In the genomic region with DNA sequence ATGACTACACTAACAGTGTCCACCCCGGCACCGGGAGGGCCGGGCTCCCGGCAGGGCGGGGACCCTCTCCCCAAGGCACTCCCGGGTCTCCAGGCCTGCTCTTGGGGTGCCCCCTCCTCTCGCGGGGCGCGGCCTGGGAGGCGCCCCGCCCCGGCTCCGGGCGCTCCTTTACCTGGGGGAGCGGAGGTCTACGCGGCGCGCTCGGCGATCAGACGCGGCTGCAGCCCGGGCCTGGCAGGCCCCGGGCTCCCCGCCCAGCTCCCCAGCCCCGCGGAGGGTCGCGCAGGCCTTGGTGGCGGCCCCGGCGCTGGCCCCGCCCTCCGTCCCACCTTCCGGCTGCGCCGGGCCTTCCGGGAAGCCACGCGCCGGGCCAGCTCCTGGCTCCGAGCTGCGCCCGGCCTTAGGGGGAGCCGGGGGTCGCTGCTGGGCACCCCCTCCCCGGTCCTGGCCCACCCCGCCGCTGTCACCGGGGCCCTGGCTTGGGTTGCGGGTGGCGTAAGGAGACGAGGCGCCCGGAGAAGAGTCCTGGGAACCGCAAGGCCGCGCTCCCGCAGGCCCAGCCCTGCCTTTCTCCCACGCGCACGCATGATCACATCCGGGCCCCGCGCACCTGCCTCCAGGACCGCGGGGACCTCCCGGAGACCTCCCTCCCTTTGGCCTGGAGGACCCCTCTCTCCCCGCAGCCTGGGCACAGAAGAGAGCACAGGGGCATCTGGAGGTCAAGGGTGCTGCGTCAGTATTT, we compare ENCODE assay signal across 1 cellular context.
TF ChIP-seq lines count a peak whose summit lies in the region.

A gene (minus strand): TSS at position 309 of the 742 bp plus-strand sequence. CDS start 6,848 bp downstream, outside the sequence.

TF ChIP-seq in HepG2, 621 proteins besides CTCF, POLR2A, EP300 and RAD21 (continued from another document and continues in another):
- TF ChIP-seq, protein P1, sequence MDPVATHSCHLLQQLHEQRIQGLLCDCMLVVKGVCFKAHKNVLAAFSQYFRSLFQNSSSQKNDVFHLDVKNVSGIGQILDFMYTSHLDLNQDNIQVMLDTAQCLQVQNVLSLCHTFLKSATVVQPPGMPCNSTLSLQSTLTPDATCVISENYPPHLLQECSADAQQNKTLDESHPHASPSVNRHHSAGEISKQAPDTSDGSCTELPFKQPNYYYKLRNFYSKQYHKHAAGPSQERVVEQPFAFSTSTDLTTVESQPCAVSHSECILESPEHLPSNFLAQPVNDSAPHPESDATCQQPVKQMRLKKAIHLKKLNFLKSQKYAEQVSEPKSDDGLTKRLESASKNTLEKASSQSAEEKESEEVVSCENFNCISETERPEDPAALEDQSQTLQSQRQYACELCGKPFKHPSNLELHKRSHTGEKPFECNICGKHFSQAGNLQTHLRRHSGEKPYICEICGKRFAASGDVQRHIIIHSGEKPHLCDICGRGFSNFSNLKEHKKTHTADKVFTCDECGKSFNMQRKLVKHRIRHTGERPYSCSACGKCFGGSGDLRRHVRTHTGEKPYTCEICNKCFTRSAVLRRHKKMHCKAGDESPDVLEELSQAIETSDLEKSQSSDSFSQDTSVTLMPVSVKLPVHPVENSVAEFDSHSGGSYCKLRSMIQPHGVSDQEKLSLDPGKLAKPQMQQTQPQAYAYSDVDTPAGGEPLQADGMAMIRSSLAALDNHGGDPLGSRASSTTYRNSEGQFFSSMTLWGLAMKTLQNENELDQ (CRISPR knock-in tag; IDR thresholded peaks at IDR 0.05; ENCODE audit: borderline replicate concordance), result no peak
- TF ChIP-seq NFATC3 (CRISPR knock-in tag; IDR thresholded peaks at IDR 0.05), result no peak
- TF ChIP-seq NONO (IDR thresholded peaks at IDR 0.05), result no peak
- no peak for TF ChIP-seq NONO (CRISPR knock-in tag; conservative IDR thresholded peaks at IDR 0.05)
- TF ChIP-seq, protein P2, sequence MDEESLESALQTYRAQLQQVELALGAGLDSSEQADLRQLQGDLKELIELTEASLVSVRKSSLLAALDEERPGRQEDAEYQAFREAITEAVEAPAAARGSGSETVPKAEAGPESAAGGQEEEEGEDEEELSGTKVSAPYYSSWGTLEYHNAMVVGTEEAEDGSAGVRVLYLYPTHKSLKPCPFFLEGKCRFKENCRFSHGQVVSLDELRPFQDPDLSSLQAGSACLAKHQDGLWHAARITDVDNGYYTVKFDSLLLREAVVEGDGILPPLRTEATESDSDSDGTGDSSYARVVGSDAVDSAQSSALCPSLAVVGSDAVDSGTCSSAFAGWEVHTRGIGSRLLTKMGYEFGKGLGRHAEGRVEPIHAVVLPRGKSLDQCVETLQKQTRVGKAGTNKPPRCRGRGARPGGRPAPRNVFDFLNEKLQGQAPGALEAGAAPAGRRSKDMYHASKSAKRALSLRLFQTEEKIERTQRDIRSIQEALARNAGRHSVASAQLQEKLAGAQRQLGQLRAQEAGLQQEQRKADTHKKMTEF (CRISPR knock-in tag; IDR thresholded peaks at IDR 0.05), result peak; percentile 75; the same call in 1 of the 2 replicates
- no peak for TF ChIP-seq NFIB (CRISPR knock-in tag; IDR thresholded peaks at IDR 0.05; ENCODE audit: borderline replicate concordance)
- no peak for TF ChIP-seq ELF1 (CRISPR knock-in tag; IDR thresholded peaks at IDR 0.05)
- TF ChIP-seq, protein P3, sequence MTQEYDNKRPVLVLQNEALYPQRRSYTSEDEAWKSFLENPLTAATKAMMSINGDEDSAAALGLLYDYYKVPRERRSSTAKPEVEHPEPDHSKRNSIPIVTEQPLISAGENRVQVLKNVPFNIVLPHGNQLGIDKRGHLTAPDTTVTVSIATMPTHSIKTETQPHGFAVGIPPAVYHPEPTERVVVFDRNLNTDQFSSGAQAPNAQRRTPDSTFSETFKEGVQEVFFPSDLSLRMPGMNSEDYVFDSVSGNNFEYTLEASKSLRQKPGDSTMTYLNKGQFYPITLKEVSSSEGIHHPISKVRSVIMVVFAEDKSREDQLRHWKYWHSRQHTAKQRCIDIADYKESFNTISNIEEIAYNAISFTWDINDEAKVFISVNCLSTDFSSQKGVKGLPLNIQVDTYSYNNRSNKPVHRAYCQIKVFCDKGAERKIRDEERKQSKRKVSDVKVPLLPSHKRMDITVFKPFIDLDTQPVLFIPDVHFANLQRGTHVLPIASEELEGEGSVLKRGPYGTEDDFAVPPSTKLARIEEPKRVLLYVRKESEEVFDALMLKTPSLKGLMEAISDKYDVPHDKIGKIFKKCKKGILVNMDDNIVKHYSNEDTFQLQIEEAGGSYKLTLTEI (CRISPR knock-in tag; conservative IDR thresholded peaks at IDR 0.05), result no peak
- TF ChIP-seq, protein P4, sequence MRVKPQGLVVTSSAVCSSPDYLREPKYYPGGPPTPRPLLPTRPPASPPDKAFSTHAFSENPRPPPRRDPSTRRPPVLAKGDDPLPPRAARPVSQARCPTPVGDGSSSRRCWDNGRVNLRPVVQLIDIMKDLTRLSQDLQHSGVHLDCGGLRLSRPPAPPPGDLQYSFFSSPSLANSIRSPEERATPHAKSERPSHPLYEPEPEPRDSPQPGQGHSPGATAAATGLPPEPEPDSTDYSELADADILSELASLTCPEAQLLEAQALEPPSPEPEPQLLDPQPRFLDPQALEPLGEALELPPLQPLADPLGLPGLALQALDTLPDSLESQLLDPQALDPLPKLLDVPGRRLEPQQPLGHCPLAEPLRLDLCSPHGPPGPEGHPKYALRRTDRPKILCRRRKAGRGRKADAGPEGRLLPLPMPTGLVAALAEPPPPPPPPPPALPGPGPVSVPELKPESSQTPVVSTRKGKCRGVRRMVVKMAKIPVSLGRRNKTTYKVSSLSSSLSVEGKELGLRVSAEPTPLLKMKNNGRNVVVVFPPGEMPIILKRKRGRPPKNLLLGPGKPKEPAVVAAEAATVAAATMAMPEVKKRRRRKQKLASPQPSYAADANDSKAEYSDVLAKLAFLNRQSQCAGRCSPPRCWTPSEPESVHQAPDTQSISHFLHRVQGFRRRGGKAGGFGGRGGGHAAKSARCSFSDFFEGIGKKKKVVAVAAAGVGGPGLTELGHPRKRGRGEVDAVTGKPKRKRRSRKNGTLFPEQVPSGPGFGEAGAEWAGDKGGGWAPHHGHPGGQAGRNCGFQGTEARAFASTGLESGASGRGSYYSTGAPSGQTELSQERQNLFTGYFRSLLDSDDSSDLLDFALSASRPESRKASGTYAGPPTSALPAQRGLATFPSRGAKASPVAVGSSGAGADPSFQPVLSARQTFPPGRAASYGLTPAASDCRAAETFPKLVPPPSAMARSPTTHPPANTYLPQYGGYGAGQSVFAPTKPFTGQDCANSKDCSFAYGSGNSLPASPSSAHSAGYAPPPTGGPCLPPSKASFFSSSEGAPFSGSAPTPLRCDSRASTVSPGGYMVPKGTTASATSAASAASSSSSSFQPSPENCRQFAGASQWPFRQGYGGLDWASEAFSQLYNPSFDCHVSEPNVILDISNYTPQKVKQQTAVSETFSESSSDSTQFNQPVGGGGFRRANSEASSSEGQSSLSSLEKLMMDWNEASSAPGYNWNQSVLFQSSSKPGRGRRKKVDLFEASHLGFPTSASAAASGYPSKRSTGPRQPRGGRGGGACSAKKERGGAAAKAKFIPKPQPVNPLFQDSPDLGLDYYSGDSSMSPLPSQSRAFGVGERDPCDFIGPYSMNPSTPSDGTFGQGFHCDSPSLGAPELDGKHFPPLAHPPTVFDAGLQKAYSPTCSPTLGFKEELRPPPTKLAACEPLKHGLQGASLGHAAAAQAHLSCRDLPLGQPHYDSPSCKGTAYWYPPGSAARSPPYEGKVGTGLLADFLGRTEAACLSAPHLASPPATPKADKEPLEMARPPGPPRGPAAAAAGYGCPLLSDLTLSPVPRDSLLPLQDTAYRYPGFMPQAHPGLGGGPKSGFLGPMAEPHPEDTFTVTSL (CRISPR knock-in tag; IDR thresholded peaks at IDR 0.05; ENCODE audit: borderline replicate concordance), result no peak
- TF ChIP-seq ASH2L (IDR thresholded peaks at IDR 0.05; ENCODE audit: insufficient read length, low read depth, low read length), result peak; percentile 40
- TF ChIP-seq NFKBIZ (CRISPR knock-in tag; IDR thresholded peaks at IDR 0.05), result no peak
- peak in 1 of 2 experiments; percentile 41; a peak in 1 of 4 replicates for TF ChIP-seq KLF16 (CRISPR knock-in tag; IDR thresholded peaks at IDR 0.05)
- TF ChIP-seq NRL (CRISPR knock-in tag; IDR thresholded peaks at IDR 0.05; ENCODE audit: borderline replicate concordance), result no peak
- no peak for TF ChIP-seq SOX5 (CRISPR knock-in tag; IDR thresholded peaks at IDR 0.05; ENCODE audit: borderline replicate concordance)
- no peak for TF ChIP-seq SMARCE1 (IDR thresholded peaks at IDR 0.05; ENCODE audit: borderline replicate concordance)
- no peak for TF ChIP-seq NCOA5 (CRISPR knock-in tag; IDR thresholded peaks at IDR 0.05)
- TF ChIP-seq, protein P5, sequence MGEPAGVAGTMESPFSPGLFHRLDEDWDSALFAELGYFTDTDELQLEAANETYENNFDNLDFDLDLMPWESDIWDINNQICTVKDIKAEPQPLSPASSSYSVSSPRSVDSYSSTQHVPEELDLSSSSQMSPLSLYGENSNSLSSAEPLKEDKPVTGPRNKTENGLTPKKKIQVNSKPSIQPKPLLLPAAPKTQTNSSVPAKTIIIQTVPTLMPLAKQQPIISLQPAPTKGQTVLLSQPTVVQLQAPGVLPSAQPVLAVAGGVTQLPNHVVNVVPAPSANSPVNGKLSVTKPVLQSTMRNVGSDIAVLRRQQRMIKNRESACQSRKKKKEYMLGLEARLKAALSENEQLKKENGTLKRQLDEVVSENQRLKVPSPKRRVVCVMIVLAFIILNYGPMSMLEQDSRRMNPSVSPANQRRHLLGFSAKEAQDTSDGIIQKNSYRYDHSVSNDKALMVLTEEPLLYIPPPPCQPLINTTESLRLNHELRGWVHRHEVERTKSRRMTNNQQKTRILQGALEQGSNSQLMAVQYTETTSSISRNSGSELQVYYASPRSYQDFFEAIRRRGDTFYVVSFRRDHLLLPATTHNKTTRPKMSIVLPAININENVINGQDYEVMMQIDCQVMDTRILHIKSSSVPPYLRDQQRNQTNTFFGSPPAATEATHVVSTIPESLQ (CRISPR knock-in tag; conservative IDR thresholded peaks at IDR 0.05), result no peak
- no peak for TF ChIP-seq ZNF530 (CRISPR knock-in tag; IDR thresholded peaks at IDR 0.05; ENCODE audit: low read depth)
- TF ChIP-seq PHF8 (CRISPR knock-in tag; IDR thresholded peaks at IDR 0.05), result peak; percentile 93
- TF ChIP-seq ZNF136 (CRISPR knock-in tag; IDR thresholded peaks at IDR 0.05; ENCODE audit: low read depth), result no peak
- no peak for TF ChIP-seq AHR (CRISPR knock-in tag; IDR thresholded peaks at IDR 0.05)
- peak; percentile 98 for TF ChIP-seq ZFY (CRISPR knock-in tag; IDR thresholded peaks at IDR 0.05)
- TF ChIP-seq, protein P6, sequence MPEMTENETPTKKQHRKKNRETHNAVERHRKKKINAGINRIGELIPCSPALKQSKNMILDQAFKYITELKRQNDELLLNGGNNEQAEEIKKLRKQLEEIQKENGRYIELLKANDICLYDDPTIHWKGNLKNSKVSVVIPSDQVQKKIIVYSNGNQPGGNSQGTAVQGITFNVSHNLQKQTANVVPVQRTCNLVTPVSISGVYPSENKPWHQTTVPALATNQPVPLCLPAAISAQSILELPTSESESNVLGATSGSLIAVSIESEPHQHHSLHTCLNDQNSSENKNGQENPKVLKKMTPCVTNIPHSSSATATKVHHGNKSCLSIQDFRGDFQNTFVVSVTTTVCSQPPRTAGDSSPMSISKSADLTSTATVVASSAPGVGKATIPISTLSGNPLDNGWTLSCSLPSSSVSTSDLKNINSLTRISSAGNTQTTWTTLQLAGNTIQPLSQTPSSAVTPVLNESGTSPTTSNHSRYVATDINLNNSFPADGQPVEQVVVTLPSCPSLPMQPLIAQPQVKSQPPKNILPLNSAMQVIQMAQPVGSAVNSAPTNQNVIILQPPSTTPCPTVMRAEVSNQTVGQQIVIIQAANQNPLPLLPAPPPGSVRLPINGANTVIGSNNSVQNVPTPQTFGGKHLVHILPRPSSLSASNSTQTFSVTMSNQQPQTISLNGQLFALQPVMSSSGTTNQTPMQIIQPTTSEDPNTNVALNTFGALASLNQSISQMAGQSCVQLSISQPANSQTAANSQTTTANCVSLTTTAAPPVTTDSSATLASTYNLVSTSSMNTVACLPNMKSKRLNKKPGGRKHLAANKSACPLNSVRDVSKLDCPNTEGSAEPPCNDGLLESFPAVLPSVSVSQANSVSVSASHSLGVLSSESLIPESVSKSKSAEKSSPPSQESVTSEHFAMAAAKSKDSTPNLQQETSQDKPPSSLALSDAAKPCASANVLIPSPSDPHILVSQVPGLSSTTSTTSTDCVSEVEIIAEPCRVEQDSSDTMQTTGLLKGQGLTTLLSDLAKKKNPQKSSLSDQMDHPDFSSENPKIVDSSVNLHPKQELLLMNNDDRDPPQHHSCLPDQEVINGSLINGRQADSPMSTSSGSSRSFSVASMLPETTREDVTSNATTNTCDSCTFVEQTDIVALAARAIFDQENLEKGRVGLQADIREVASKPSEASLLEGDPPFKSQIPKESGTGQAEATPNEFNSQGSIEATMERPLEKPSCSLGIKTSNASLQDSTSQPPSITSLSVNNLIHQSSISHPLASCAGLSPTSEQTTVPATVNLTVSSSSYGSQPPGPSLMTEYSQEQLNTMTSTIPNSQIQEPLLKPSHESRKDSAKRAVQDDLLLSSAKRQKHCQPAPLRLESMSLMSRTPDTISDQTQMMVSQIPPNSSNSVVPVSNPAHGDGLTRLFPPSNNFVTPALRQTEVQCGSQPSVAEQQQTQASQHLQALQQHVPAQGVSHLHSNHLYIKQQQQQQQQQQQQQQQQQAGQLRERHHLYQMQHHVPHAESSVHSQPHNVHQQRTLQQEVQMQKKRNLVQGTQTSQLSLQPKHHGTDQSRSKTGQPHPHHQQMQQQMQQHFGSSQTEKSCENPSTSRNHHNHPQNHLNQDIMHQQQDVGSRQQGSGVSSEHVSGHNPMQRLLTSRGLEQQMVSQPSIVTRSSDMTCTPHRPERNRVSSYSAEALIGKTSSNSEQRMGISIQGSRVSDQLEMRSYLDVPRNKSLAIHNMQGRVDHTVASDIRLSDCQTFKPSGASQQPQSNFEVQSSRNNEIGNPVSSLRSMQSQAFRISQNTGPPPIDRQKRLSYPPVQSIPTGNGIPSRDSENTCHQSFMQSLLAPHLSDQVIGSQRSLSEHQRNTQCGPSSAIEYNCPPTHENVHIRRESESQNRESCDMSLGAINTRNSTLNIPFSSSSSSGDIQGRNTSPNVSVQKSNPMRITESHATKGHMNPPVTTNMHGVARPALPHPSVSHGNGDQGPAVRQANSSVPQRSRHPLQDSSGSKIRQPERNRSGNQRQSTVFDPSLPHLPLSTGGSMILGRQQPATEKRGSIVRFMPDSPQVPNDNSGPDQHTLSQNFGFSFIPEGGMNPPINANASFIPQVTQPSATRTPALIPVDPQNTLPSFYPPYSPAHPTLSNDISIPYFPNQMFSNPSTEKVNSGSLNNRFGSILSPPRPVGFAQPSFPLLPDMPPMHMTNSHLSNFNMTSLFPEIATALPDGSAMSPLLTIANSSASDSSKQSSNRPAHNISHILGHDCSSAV (CRISPR knock-in tag; IDR thresholded peaks at IDR 0.05; ENCODE audit: borderline replicate concordance), result no peak
- TF ChIP-seq ZNF17 (CRISPR knock-in tag; IDR thresholded peaks at IDR 0.05), result no peak
- TF ChIP-seq, protein P7, sequence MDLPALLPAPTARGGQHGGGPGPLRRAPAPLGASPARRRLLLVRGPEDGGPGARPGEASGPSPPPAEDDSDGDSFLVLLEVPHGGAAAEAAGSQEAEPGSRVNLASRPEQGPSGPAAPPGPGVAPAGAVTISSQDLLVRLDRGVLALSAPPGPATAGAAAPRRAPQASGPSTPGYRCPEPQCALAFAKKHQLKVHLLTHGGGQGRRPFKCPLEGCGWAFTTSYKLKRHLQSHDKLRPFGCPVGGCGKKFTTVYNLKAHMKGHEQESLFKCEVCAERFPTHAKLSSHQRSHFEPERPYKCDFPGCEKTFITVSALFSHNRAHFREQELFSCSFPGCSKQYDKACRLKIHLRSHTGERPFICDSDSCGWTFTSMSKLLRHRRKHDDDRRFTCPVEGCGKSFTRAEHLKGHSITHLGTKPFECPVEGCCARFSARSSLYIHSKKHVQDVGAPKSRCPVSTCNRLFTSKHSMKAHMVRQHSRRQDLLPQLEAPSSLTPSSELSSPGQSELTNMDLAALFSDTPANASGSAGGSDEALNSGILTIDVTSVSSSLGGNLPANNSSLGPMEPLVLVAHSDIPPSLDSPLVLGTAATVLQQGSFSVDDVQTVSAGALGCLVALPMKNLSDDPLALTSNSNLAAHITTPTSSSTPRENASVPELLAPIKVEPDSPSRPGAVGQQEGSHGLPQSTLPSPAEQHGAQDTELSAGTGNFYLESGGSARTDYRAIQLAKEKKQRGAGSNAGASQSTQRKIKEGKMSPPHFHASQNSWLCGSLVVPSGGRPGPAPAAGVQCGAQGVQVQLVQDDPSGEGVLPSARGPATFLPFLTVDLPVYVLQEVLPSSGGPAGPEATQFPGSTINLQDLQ (CRISPR knock-in tag; IDR thresholded peaks at IDR 0.05), result no peak
